Comparison of ENCODE assay signal across 1 cellular context in genomic region chr1:232528472-232529089, GRCh38.
TF ChIP-seq lines count a peak whose summit lies in the region.

No MANE protein-coding gene starts in this region.

TF ChIP-seq in GM23338, 12 proteins besides CTCF, POLR2A, EP300 and RAD21 (continued from another document):
- no peak for TF ChIP-seq ZNF331 (CRISPR knock-in tag; IDR thresholded peaks at IDR 0.05; ENCODE audit: low read depth)
- TF ChIP-seq NANOG (IDR thresholded peaks at IDR 0.05; ENCODE audit: borderline replicate concordance), result no peak
- TF ChIP-seq ZNF462 (CRISPR knock-in tag; IDR thresholded peaks at IDR 0.05), result no peak
